20 cellular contexts compared by ENCODE assay signal in the genomic region with DNA sequence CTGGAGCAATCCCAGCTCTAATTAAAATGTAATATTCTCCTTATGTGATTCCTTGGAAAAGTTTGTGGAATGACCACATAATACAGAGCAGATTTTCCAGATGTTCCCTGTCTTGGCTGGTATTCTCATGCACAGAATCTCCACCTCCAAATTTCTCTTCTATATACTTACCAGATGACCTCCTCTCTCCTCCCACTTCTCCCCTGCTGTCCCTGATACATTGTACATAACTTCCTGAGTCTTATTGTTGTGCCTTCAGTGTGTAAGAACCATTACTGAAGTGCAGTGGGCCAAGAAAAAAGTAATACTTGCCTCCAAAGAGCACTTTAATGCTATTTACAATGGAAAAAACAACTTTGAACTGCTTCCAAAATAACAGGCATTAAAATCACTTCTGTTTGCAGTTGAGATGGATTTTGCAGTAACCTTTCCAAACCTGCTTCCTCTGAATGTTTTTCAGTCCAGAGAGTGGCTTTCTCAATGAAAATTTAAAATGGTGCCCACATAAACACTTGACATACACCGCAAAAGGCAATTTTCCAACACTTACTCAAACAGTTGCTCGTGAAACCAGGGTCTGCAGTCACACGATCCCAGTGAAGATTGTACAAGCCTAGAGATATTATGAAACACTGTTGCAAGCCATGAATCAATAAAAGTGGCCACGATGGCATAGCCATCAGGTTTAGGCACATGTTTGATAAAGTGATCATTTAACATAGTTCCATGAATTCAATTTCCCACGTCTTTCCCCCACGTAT.
DNase-seq lines count a peak whose midpoint lies in the region; ATAC-seq and TF ChIP-seq lines count a peak whose summit lies in the region.
"Had no signal": no experiment of that assay in that cellular context is flagged by ENCODE, and none has a peak within 500 bp of the region (broad histone marks: within the 10 kb centered on the region; RNA-seq: fewer than 3 reads in every experiment).

No MANE protein-coding gene starts in this region.

- no peaks in the 10 kb centered on the region for H3K27me3 ChIP-seq in A673 (replicated peaks; ENCODE audit: insufficient read depth, low read depth, low read length, poor library complexity)
- H3K27me3 ChIP-seq: ascending aorta, thyroid gland had no signal

- peaks cover 22% of the 10 kb centered on the region for H3K27me3 Mint-ChIP-seq in HFFc6 (ENCODE audit: insufficient read depth)
- peaks cover 25% of the 10 kb centered on the region for H3K27me3 Mint-ChIP-seq in stimulated activated memory B cell treated with anti-CD40 and anti-IgM and Interleukin-4, amounts not matched to agents 10 μg/mL and 1 μg/mL and 100 μg/mL, for 72 hours
- peaks cover 26% of the 10 kb centered on the region for H3K27me3 Mint-ChIP-seq in activated CD8-positive, alpha-beta T cell treated with anti-CD3 and anti-CD28 coated beads for 36 hours

- H3K9me3 ChIP-seq in A673 (ENCODE audit: low read depth, low read length, poor library complexity, severe bottlenecking), result no peaks in the 10 kb centered on the region
- H3K9me3 ChIP-seq: ascending aorta, Caco-2, thyroid gland had no signal

- no peak overlapping the region for H3K4me3 ChIP-seq in A673 (ENCODE audit: low read depth, low read length, poor library complexity, severe bottlenecking)
- H3K4me3 ChIP-seq: ascending aorta, coronary artery, thyroid gland had no signal

- H3K36me3 Mint-ChIP-seq in HFFc6 (ENCODE audit: low read depth), result no peaks in the 10 kb centered on the region
- H3K36me3 Mint-ChIP-seq in stimulated activated memory B cell treated with anti-CD40 and anti-IgM and Interleukin-4, amounts not matched to agents 10 μg/mL and 1 μg/mL and 100 μg/mL, for 72 hours, result no peaks in the 10 kb centered on the region
- no peaks in the 10 kb centered on the region for H3K36me3 Mint-ChIP-seq in activated CD8-positive, alpha-beta T cell treated with anti-CD3 and anti-CD28 coated beads for 36 hours (ENCODE audit: low read depth)

- H3K36me3 ChIP-seq in A673 (ENCODE audit: insufficient read depth, low read length, poor library complexity, severe bottlenecking), result no peaks in the 10 kb centered on the region
- H3K36me3 ChIP-seq: ascending aorta, thyroid gland had no signal

- no peak for TF ChIP-seq CTCF in A673 (conservative IDR thresholded peaks at IDR 0.05; ENCODE audit: low read depth, low read length)
- TF ChIP-seq CTCF in HFFc6 (IDR thresholded peaks at IDR 0.05), result no peak
- no peak for TF ChIP-seq CTCF in activated CD8-positive, alpha-beta T cell treated with anti-CD3 and anti-CD28 coated beads for 36 hours (IDR thresholded peaks at IDR 0.05)

- peak; percentile 70 to 82 for ATAC-seq in left cardiac atrium
- no peak for ATAC-seq in stimulated activated memory B cell treated with anti-CD40 and anti-IgM and Interleukin-4, amounts not matched to agents 10 μg/mL and 1 μg/mL and 100 μg/mL, for 72 hours
- ATAC-seq in activated CD8-positive, alpha-beta T cell treated with anti-CD3 and anti-CD28 coated beads for 36 hours, result no peak
- ATAC-seq: esophagus mucosa, T-helper 17 cell had no signal

- peaks cover 14% of the 10 kb centered on the region; the same call in 1 of the 2 replicates for H3K4me1 Mint-ChIP-seq in HFFc6 (ENCODE audit: low read depth)
- H3K4me1 Mint-ChIP-seq in stimulated activated memory B cell treated with anti-CD40 and anti-IgM and Interleukin-4, amounts not matched to agents 10 μg/mL and 1 μg/mL and 100 μg/mL, for 72 hours, result no peaks in the 10 kb centered on the region
- H3K4me1 Mint-ChIP-seq in activated CD8-positive, alpha-beta T cell treated with anti-CD3 and anti-CD28 coated beads for 36 hours (ENCODE audit: low read depth), result no peaks in the 10 kb centered on the region
- H3K4me1 Mint-ChIP-seq: T-helper 17 cell had no signal

- BruUV-seq in A673 (replicated peaks; lab: Mats Ljungman, UMichigan), result no TSS peak

- H3K4me1 ChIP-seq in A673 (ENCODE audit: insufficient read depth, low read length, poor library complexity, severe bottlenecking), result peaks cover 26% of the 10 kb centered on the region
- H3K4me1 ChIP-seq: ascending aorta, Caco-2 had no signal

- peak; percentile 69 for DNase-seq in A673 (ENCODE audit: low spot score)
- no peak for DNase-seq in HFFc6
- peak; percentile 10 for DNase-seq in NCI-H69 (lab: John Stamatoyannopoulos, UW)
- DNase-seq in left cardiac atrium, result no peak
- no peak for DNase-seq in activated CD8-positive, alpha-beta T cell treated with anti-CD3 and anti-CD28 coated beads for 36 hours
- no peak for DNase-seq in LoVo (ENCODE audit: low spot score)
- no peak for DNase-seq in NCI-H446 treated with DMSO at 0.1 percent for 48 hours (lab: John Stamatoyannopoulos, UW)
- DNase-seq: activated CD4-positive, CD25-positive, alpha-beta regulatory T cell treated with anti-CD3 and anti-CD28 coated beads, Interleukin-2, amount 50 U/mL, for 72 hours; activated CD8-positive, alpha-beta memory T cell treated with anti-CD3 and anti-CD28 coated beads, Interleukin-2, amount 50 U/mL, for 4 hours; Caco-2; mammary epithelial cell; NCI-H526 treated with DMSO at 0.1 percent for 48 hours; nephron progenitor cell; stimulated activated CD4-positive, alpha-beta T cell treated with anti-CD3 and anti-CD28 coated beads, Interleukin-2, amount 100 ng/mL, for 48 hours; T-helper 17 cell had no signal

- CTCF ChIA-PET in A673 (lab: Charles Lee), result no interaction called here
- CTCF ChIA-PET in activated CD8-positive, alpha-beta T cell treated with anti-CD3 and anti-CD28 coated beads for 36 hours (lab: Charles Lee), result interaction anchor here (3.4 kb wide), 1 partner anchor 27 kb away, joined by 12 read pairs; no protein-coding TSS in a partner anchor

- H3K27ac ChIP-seq in A673 (ENCODE audit: low read depth, low read length, poor library complexity, severe bottlenecking), result no peak overlapping the region
- H3K27ac ChIP-seq: ascending aorta, coronary artery, thyroid gland had no signal

- POLR2A ChIA-PET in A673 (lab: Charles Lee; ENCODE audit: low non-redundant PET), result interaction anchor here (0.7 kb wide), 1 partner anchor 325 kb away, joined by 3 read pairs; no protein-coding TSS in a partner anchor
- POLR2A ChIA-PET in activated CD8-positive, alpha-beta T cell treated with anti-CD3 and anti-CD28 coated beads for 36 hours (lab: Charles Lee), result no interaction called here

- no peaks in the 10 kb centered on the region for H3K9me3 Mint-ChIP-seq in HFFc6
- no peaks in the 10 kb centered on the region for H3K9me3 Mint-ChIP-seq in stimulated activated memory B cell treated with anti-CD40 and anti-IgM and Interleukin-4, amounts not matched to agents 10 μg/mL and 1 μg/mL and 100 μg/mL, for 72 hours
- H3K9me3 Mint-ChIP-seq in activated CD8-positive, alpha-beta T cell treated with anti-CD3 and anti-CD28 coated beads for 36 hours, result no peaks in the 10 kb centered on the region
- H3K9me3 Mint-ChIP-seq: nephron progenitor cell had no signal

- intact Hi-C loops in A673 (cut with micrococcal nuclease; ENCODE audit: unreplicated experiment) (no loop called here), left cardiac atrium (cut with DNase I) (no loop called here)
- intact Hi-C loops in activated CD8-positive, alpha-beta T cell treated with anti-CD3 and anti-CD28 coated beads for 36 hours (cut with micrococcal nuclease), result no loop called here

- H3K4me3 Mint-ChIP-seq in HFFc6, result peak overlapping the region; percentile 7; the same call in 1 of the 2 replicates
- no peak overlapping the region for H3K4me3 Mint-ChIP-seq in stimulated activated memory B cell treated with anti-CD40 and anti-IgM and Interleukin-4, amounts not matched to agents 10 μg/mL and 1 μg/mL and 100 μg/mL, for 72 hours
- H3K4me3 Mint-ChIP-seq in activated CD8-positive, alpha-beta T cell treated with anti-CD3 and anti-CD28 coated beads for 36 hours, result no peak overlapping the region
- H3K4me3 Mint-ChIP-seq: nephron progenitor cell, T-helper 17 cell had no signal

- H3K27ac Mint-ChIP-seq in HFFc6, result no peak overlapping the region
- no peak overlapping the region for H3K27ac Mint-ChIP-seq in stimulated activated memory B cell treated with anti-CD40 and anti-IgM and Interleukin-4, amounts not matched to agents 10 μg/mL and 1 μg/mL and 100 μg/mL, for 72 hours
- no peak overlapping the region for H3K27ac Mint-ChIP-seq in activated CD8-positive, alpha-beta T cell treated with anti-CD3 and anti-CD28 coated beads for 36 hours
- H3K27ac Mint-ChIP-seq: nephron progenitor cell, T-helper 17 cell had no signal

Comparison
In these comparisons a context has a peak if more than half of its experiments do, and no peak if none do; other contexts are left out.
1. DNase-seq: peak in A673 (single experiment) and NCI-H69 (single experiment); none in HFFc6 (single experiment), left cardiac atrium (single experiment), activated CD8-positive, alpha-beta T cell treated with anti-CD3 and anti-CD28 coated beads for 36 hours (single experiment), LoVo (single experiment) and NCI-H446 treated with DMSO at 0.1 percent for 48 hours (single experiment).
2. ATAC-seq: peak in left cardiac atrium (2 of 2); none in stimulated activated memory B cell treated with anti-CD40 and anti-IgM and Interleukin-4, amounts not matched to agents 10 μg/mL and 1 μg/mL and 100 μg/mL, for 72 hours (single experiment) and activated CD8-positive, alpha-beta T cell treated with anti-CD3 and anti-CD28 coated beads for 36 hours (single experiment).